Comparison of ENCODE assay signal across 17 cellular contexts in genomic region chr4:185247151-185247550, GRCh38. TPM values are rescaled to one million over a fixed set of nuclear protein-coding genes. Genes with fewer than 3 reads are reported as not detected.
DNase-seq lines count a peak whose midpoint lies in the region; FAIRE-seq and TF ChIP-seq lines count a peak whose summit lies in the region.
"Had no signal": no experiment of that assay in that cellular context is flagged by ENCODE, and none has a peak within 500 bp of the region (broad histone marks: within the 10 kb centered on the region; RNA-seq: fewer than 3 reads in every experiment).

No MANE protein-coding gene starts in this region.

- no peaks in the 10 kb centered on the region for H3K9me3 ChIP-seq in tibial nerve
- H3K9me3 ChIP-seq: Peyer's patch, upper lobe of left lung had no signal

- intact Hi-C loops in activated T-helper 1 cell treated with anti-CD3 and anti-CD28 coated beads, Interleukin-12 subunit alpha, Interleukin-12 subunit beta, Interleukin-2, Interleukin-4 antibody, amounts not matched to agents 30 ng/mL and 10 ng/mL and 1 ng/mL, durations not matched to agents 14 hours and 24 hours and 36 hours (cut with micrococcal nuclease), result loop anchor here (2.0 kb wide), 2 partner anchors 36 to 98 kb away; no protein-coding TSS in a partner anchor
- intact Hi-C loops in lower leg skin (cut with DNase I; ENCODE audit: low total_unique reads), result no loop called here

- H3K9me3 Mint-ChIP-seq in activated naive CD4-positive, alpha-beta T cell treated with anti-CD3 and anti-CD28 coated beads, Interleukin-2, amount 50 U/mL, for 24 hours, result no peaks in the 10 kb centered on the region
- no peaks in the 10 kb centered on the region for H3K9me3 Mint-ChIP-seq in activated T-helper 1 cell treated with anti-CD3 and anti-CD28 coated beads, Interleukin-12 subunit alpha, Interleukin-12 subunit beta, Interleukin-2, Interleukin-4 antibody, amounts not matched to agents 30 ng/mL and 10 ng/mL and 1 ng/mL, durations not matched to agents 14 hours and 24 hours and 36 hours
- H3K9me3 Mint-ChIP-seq: CD4-positive, alpha-beta memory T cell; mesothelial cell of epicardium had no signal

- H3K36me3 ChIP-seq in tibial nerve, result peaks cover 0 to 3% (median 0%) of the 10 kb centered on the region in 3 donors
- H3K36me3 ChIP-seq: Peyer's patch, upper lobe of left lung had no signal

- DNase-seq in activated naive CD4-positive, alpha-beta T cell treated with Interleukin-2 at 50 U/mL for 16 hours, result no peak
- no peak for DNase-seq in activated T-helper 1 cell treated with anti-CD3 and anti-CD28 coated beads, Interleukin-12 subunit alpha, Interleukin-12 subunit beta, Interleukin-2, Interleukin-4 antibody, amounts not matched to agents 30 ng/mL and 10 ng/mL and 1 ng/mL, durations not matched to agents 14 hours and 24 hours and 36 hours (ENCODE audit: low spot score)
- DNase-seq in glomerular visceral epithelial cell (ENCODE audit: extremely low spot score) (no peak), NOMO-1 treated with DMSO at 0.1 percent for 48 hours (lab: John Stamatoyannopoulos, UW; ENCODE audit: unreplicated experiment) (no peak), lower leg skin (ENCODE audit: low spot score in 2 of 2) (no peak), tibial nerve (ENCODE audit: low spot score in 2 of 2) (no peak)
- DNase-seq: CD4-positive, alpha-beta memory T cell; DND-41; hippocampal formation; NCI-H1105 treated with DMSO at 0.1 percent for 48 hours; nephron progenitor cell; Peyer's patch; stimulated activated CD4-positive, alpha-beta T cell treated with anti-CD3 and anti-CD28 coated beads, Interleukin-12 subunit alpha, Interleukin-12 subunit beta, amount 100 ng/mL, for 4 hours; upper lobe of left lung had no signal

- H3K4me1 ChIP-seq in tibial nerve, result peaks cover 0 to 22% (median 2%) of the 10 kb centered on the region in 4 donors
- H3K4me1 ChIP-seq: Peyer's patch, upper lobe of left lung had no signal

- H3K4me3 ChIP-seq in lower leg skin (ENCODE audit: low read depth, poor library complexity, severe bottlenecking) (no peak overlapping the region), tibial nerve (no peak overlapping the region)
- H3K4me3 ChIP-seq: Peyer's patch, upper lobe of left lung had no signal

- peak; percentile 89 for FAIRE-seq in islet of Langerhans (lab: Jason Lieb, UNC)

- H3K36me3 Mint-ChIP-seq in activated naive CD4-positive, alpha-beta T cell treated with anti-CD3 and anti-CD28 coated beads, Interleukin-2, amount 50 U/mL, for 24 hours, result peaks cover 14% of the 10 kb centered on the region
- H3K36me3 Mint-ChIP-seq in activated T-helper 1 cell treated with anti-CD3 and anti-CD28 coated beads, Interleukin-12 subunit alpha, Interleukin-12 subunit beta, Interleukin-2, Interleukin-4 antibody, amounts not matched to agents 30 ng/mL and 10 ng/mL and 1 ng/mL, durations not matched to agents 14 hours and 24 hours and 36 hours (ENCODE audit: low read depth), result peaks cover 23% of the 10 kb centered on the region
- H3K36me3 Mint-ChIP-seq: mesothelial cell of epicardium had no signal

- H3K4me3 Mint-ChIP-seq in activated naive CD4-positive, alpha-beta T cell treated with anti-CD3 and anti-CD28 coated beads, Interleukin-2, amount 50 U/mL, for 24 hours, result peak overlapping the region; percentile 34
- H3K4me3 Mint-ChIP-seq in activated T-helper 1 cell treated with anti-CD3 and anti-CD28 coated beads, Interleukin-12 subunit alpha, Interleukin-12 subunit beta, Interleukin-2, Interleukin-4 antibody, amounts not matched to agents 30 ng/mL and 10 ng/mL and 1 ng/mL, durations not matched to agents 14 hours and 24 hours and 36 hours, result no peak overlapping the region
- H3K4me3 Mint-ChIP-seq: CD4-positive, alpha-beta memory T cell; mesothelial cell of epicardium; nephron progenitor cell had no signal

- H3K27ac Mint-ChIP-seq in activated naive CD4-positive, alpha-beta T cell treated with anti-CD3 and anti-CD28 coated beads, Interleukin-2, amount 50 U/mL, for 24 hours, result peak overlapping the region; percentile 93
- peak overlapping the region; percentile 15 for H3K27ac Mint-ChIP-seq in activated T-helper 1 cell treated with anti-CD3 and anti-CD28 coated beads, Interleukin-12 subunit alpha, Interleukin-12 subunit beta, Interleukin-2, Interleukin-4 antibody, amounts not matched to agents 30 ng/mL and 10 ng/mL and 1 ng/mL, durations not matched to agents 14 hours and 24 hours and 36 hours
- H3K27ac Mint-ChIP-seq: mesothelial cell of epicardium, nephron progenitor cell had no signal

- no peak overlapping the region for H3K27ac ChIP-seq in tibial nerve
- H3K27ac ChIP-seq: Peyer's patch, upper lobe of left lung had no signal

- H3K4me1 Mint-ChIP-seq in activated naive CD4-positive, alpha-beta T cell treated with anti-CD3 and anti-CD28 coated beads, Interleukin-2, amount 50 U/mL, for 24 hours, result peaks cover 46% of the 10 kb centered on the region
- peaks cover 41% of the 10 kb centered on the region for H3K4me1 Mint-ChIP-seq in activated T-helper 1 cell treated with anti-CD3 and anti-CD28 coated beads, Interleukin-12 subunit alpha, Interleukin-12 subunit beta, Interleukin-2, Interleukin-4 antibody, amounts not matched to agents 30 ng/mL and 10 ng/mL and 1 ng/mL, durations not matched to agents 14 hours and 24 hours and 36 hours (ENCODE audit: low read depth)
- H3K4me1 Mint-ChIP-seq: nephron progenitor cell had no signal

- TF ChIP-seq POLR2A in lower leg skin (IDR thresholded peaks at IDR 0.05) (no peak), tibial nerve (IDR thresholded peaks at IDR 0.05) (no peak)

- no peaks in the 10 kb centered on the region for H3K27me3 Mint-ChIP-seq in activated naive CD4-positive, alpha-beta T cell treated with anti-CD3 and anti-CD28 coated beads, Interleukin-2, amount 50 U/mL, for 24 hours
- H3K27me3 Mint-ChIP-seq in activated T-helper 1 cell treated with anti-CD3 and anti-CD28 coated beads, Interleukin-12 subunit alpha, Interleukin-12 subunit beta, Interleukin-2, Interleukin-4 antibody, amounts not matched to agents 30 ng/mL and 10 ng/mL and 1 ng/mL, durations not matched to agents 14 hours and 24 hours and 36 hours (ENCODE audit: insufficient read depth), result no peaks in the 10 kb centered on the region
- H3K27me3 Mint-ChIP-seq: CD4-positive, alpha-beta memory T cell had no signal

- WGBS in lower leg skin, 2 donors, result 74 to 87% methylated on average over 1 of the region's 1 CpG
- WGBS in tibial nerve, 2 donors, result 71 to 87% methylated on average over 1 of the region's 1 CpG

- TF ChIP-seq CTCF in lower leg skin (IDR thresholded peaks at IDR 0.05), result no peak
- no peak for TF ChIP-seq CTCF in tibial nerve (IDR thresholded peaks at IDR 0.05)

- H3K27me3 ChIP-seq in tibial nerve, result no peaks in the 10 kb centered on the region
- H3K27me3 ChIP-seq: Peyer's patch, upper lobe of left lung had no signal

- TF ChIP-seq EP300 in tibial nerve (IDR thresholded peaks at IDR 0.05), result no peak

RNA-seq across cellular contexts. Expression of gene SNX25, which starts 37.8 kb away (rescaled TPM):
- total RNA-seq in activated T-helper 1 cell treated with anti-CD3 and anti-CD28 coated beads, Interleukin-12 subunit alpha, Interleukin-12 subunit beta, Interleukin-2, Interleukin-4 antibody, amounts not matched to agents 30 ng/mL and 10 ng/mL and 1 ng/mL, durations not matched to agents 14 hours and 24 hours and 36 hours, result 22.9 and 25.3 TPM in 2 replicates
- 10 to 100 TPM; 13.4 to 18.3 (median 15.6) TPM for total RNA-seq in lower leg skin
- total RNA-seq in tibial nerve, result 10 to 100 TPM; 17.7 to 29.4 (median 23.5) TPM

RNA-seq across cellular contexts. Expression of gene CFAP97, which starts 43.4 kb away (rescaled TPM):
- total RNA-seq in activated T-helper 1 cell treated with anti-CD3 and anti-CD28 coated beads, Interleukin-12 subunit alpha, Interleukin-12 subunit beta, Interleukin-2, Interleukin-4 antibody, amounts not matched to agents 30 ng/mL and 10 ng/mL and 1 ng/mL, durations not matched to agents 14 hours and 24 hours and 36 hours, result 52.4 and 54.6 TPM in 2 replicates
- total RNA-seq in lower leg skin (10 to 100 TPM; 20.0 to 28.3 (median 26.0) TPM), tibial nerve (10 to 100 TPM; 30.3 to 44.1 (median 33.3) TPM)
